Comparison of ENCODE assay signal across 18 cellular contexts in genomic region chr11:20005747-20006146, GRCh38.
A peak's percentile ranks its signal among the peaks of the same experiment; 100 is the strongest.
DNase-seq lines count a peak whose midpoint lies in the region; ATAC-seq and TF ChIP-seq lines count a peak whose summit lies in the region.
"Had no signal": no experiment of that assay in that cellular context is flagged by ENCODE, and none has a peak within 500 bp of the region (broad histone marks: within the 10 kb centered on the region; RNA-seq: fewer than 3 reads in every experiment).

No MANE protein-coding gene starts in this region.

- no peak overlapping the region for H3K4me3 ChIP-seq in breast epithelium
- H3K4me3 ChIP-seq in WERI-Rb-1 (ENCODE audit: low read depth, low read length) = no peak overlapping the region
- no peak overlapping the region for H3K4me3 ChIP-seq in mammary epithelial cell (replicated peaks in 1 of 3; ENCODE audit: insufficient read depth in 1 of 3, low read depth in 2 of 3, low read length in 3 of 3)
- H3K4me3 ChIP-seq in testis = no peak overlapping the region
- H3K4me3 ChIP-seq: BLaER1 treated with 17β-estradiol and CSF1 and Interleukin-3, amounts not matched to agents 10 nM and 100 nM had no signal

- 96% methylated on average over 6 of the region's 6 CpGs for WGBS in mammary epithelial cell (ENCODE audit: low coverage, missing lambda C conversion rate)
- WGBS in testis, 2 donors = 91 to 94% methylated on average over 6 of the region's 6 CpGs

- TF ChIP-seq CTCF in MCF 10A (IDR thresholded peaks at IDR 0.05; ENCODE audit: unreplicated experiment) (no peak), breast epithelium (IDR thresholded peaks at IDR 0.05) (no peak), WERI-Rb-1 (IDR thresholded peaks at IDR 0.05; ENCODE audit: low read depth, low read length) (no peak), mammary epithelial cell (conservative IDR thresholded peaks at IDR 0.05 in 1 of 2, IDR thresholded peaks at IDR 0.05 in 1 of 2; ENCODE audit: extremely low read depth in 1 of 2, insufficient read depth in 1 of 2, low read depth in 1 of 2, low read length in 2 of 2) (no peak), osteocyte (IDR thresholded peaks at IDR 0.05) (no peak), nephron progenitor cell (IDR thresholded peaks at IDR 0.05) (no peak), testis (IDR thresholded peaks at IDR 0.05) (no peak)

- H3K9me3 Mint-ChIP-seq in MCF 10A (ENCODE audit: unreplicated experiment) (no peaks in the 10 kb centered on the region), osteocyte (ENCODE audit: unreplicated experiment) (no peaks in the 10 kb centered on the region), nephron progenitor cell (no peaks in the 10 kb centered on the region)
- no peaks in the 10 kb centered on the region for H3K9me3 Mint-ChIP-seq in activated CD8-positive, alpha-beta T cell treated with anti-CD3 and anti-CD28 coated beads, Interleukin-2, amount 10 ng/mL, durations not matched to agents 7 days and 5 days (ENCODE audit: insufficient read depth)
- H3K9me3 Mint-ChIP-seq: CD8-positive, alpha-beta T cell had no signal

- H3K4me1 Mint-ChIP-seq in MCF 10A (ENCODE audit: insufficient read depth, unreplicated experiment) = peaks cover 34% of the 10 kb centered on the region
- peaks cover 24% of the 10 kb centered on the region for H3K4me1 Mint-ChIP-seq in osteocyte (ENCODE audit: unreplicated experiment)
- H3K4me1 Mint-ChIP-seq in nephron progenitor cell = peaks cover 51% of the 10 kb centered on the region
- H3K4me1 Mint-ChIP-seq in activated CD8-positive, alpha-beta T cell treated with anti-CD3 and anti-CD28 coated beads, Interleukin-2, amount 10 ng/mL, durations not matched to agents 7 days and 5 days (ENCODE audit: low read depth) = no peaks in the 10 kb centered on the region

- H4K20me1 ChIP-seq in mammary epithelial cell (ENCODE audit: insufficient read depth, low read length) = no peaks in the 10 kb centered on the region
- H4K20me1 ChIP-seq: BLaER1 treated with 17β-estradiol and CSF1 and Interleukin-3, amounts not matched to agents 10 nM and 100 nM had no signal

- no peaks in the 10 kb centered on the region for H3K79me2 ChIP-seq in mammary epithelial cell (ENCODE audit: insufficient read depth, low read length)

- no peaks in the 10 kb centered on the region for H3K36me3 ChIP-seq in breast epithelium
- H3K36me3 ChIP-seq in WERI-Rb-1 = no peaks in the 10 kb centered on the region
- no peaks in the 10 kb centered on the region for H3K36me3 ChIP-seq in mammary epithelial cell (ENCODE audit: insufficient read depth, low read length)
- no peaks in the 10 kb centered on the region for H3K36me3 ChIP-seq in testis (ENCODE audit: low read depth, missing control alignments)
- H3K36me3 ChIP-seq: BLaER1 treated with 17β-estradiol and CSF1 and Interleukin-3, amounts not matched to agents 10 nM and 100 nM had no signal

- BruUV-seq in MCF 10A (replicated peaks; lab: Mats Ljungman, UMichigan) (no TSS peak), mammary epithelial cell (replicated peaks; lab: Mats Ljungman, UMichigan) (no TSS peak)

- H3K9me3 ChIP-seq in breast epithelium (no peaks in the 10 kb centered on the region), WERI-Rb-1 (ENCODE audit: severe bottlenecking) (no peaks in the 10 kb centered on the region), mammary epithelial cell (replicated peaks; ENCODE audit: insufficient read depth, low read length) (no peaks in the 10 kb centered on the region), testis (no peaks in the 10 kb centered on the region)
- H3K9me3 ChIP-seq: BLaER1 treated with 17β-estradiol and CSF1 and Interleukin-3, amounts not matched to agents 10 nM and 100 nM; SK-N-SH had no signal

- no peak overlapping the region for H3K9ac ChIP-seq in mammary epithelial cell (ENCODE audit: insufficient read depth, low read length)
- H3K9ac ChIP-seq: BLaER1 treated with 17β-estradiol and CSF1 and Interleukin-3, amounts not matched to agents 10 nM and 100 nM; KMS-11; SK-N-SH had no signal

- in situ Hi-C loops in mammary epithelial cell (cut with MboI; ENCODE audit: low sequenced_read_pairs in 2 of 2) = no loop called here

- H3K36me3 Mint-ChIP-seq in MCF 10A (ENCODE audit: insufficient read depth, unreplicated experiment) = peaks cover 8% of the 10 kb centered on the region
- H3K36me3 Mint-ChIP-seq in osteocyte (ENCODE audit: unreplicated experiment) = no peaks in the 10 kb centered on the region
- no peaks in the 10 kb centered on the region for H3K36me3 Mint-ChIP-seq in nephron progenitor cell (ENCODE audit: low read depth)
- no peaks in the 10 kb centered on the region for H3K36me3 Mint-ChIP-seq in activated CD8-positive, alpha-beta T cell treated with anti-CD3 and anti-CD28 coated beads, Interleukin-2, amount 10 ng/mL, durations not matched to agents 7 days and 5 days (ENCODE audit: low read depth)
- H3K36me3 Mint-ChIP-seq: CD8-positive, alpha-beta T cell had no signal

- CTCF ChIA-PET in MCF 10A (lab: Yijun Ruan, JAX) (interaction anchor here (0.6 to 3.3 kb wide), 6 partner anchors 10 to 127 kb away, joined by 3 to 17 read pairs (median 6); no protein-coding TSS in a partner anchor), mammary epithelial cell (lab: Charles Lee; ENCODE audit: low non-redundant PET) (no interaction called here)
- CTCF ChIA-PET in activated CD8-positive, alpha-beta T cell treated with anti-CD3 and anti-CD28 coated beads, Interleukin-2, amount 10 ng/mL, durations not matched to agents 7 days and 5 days (lab: Charles Lee) = no interaction called here

- H3K4me3 Mint-ChIP-seq in MCF 10A (ENCODE audit: unreplicated experiment) (no peak overlapping the region), osteocyte (ENCODE audit: unreplicated experiment) (no peak overlapping the region), nephron progenitor cell (no peak overlapping the region)
- no peak overlapping the region for H3K4me3 Mint-ChIP-seq in activated CD8-positive, alpha-beta T cell treated with anti-CD3 and anti-CD28 coated beads, Interleukin-2, amount 10 ng/mL, durations not matched to agents 7 days and 5 days
- H3K4me3 Mint-ChIP-seq: CD8-positive, alpha-beta T cell had no signal

- no peaks in the 10 kb centered on the region for H3K4me1 ChIP-seq in breast epithelium
- peaks cover 20% of the 10 kb centered on the region for H3K4me1 ChIP-seq in mammary epithelial cell (ENCODE audit: insufficient read depth, low read length)
- no peaks in the 10 kb centered on the region for H3K4me1 ChIP-seq in testis

- DNase-seq in MCF 10A (ENCODE audit: unreplicated experiment) = no peak
- no peak for DNase-seq in breast epithelium (ENCODE audit: low spot score in 2 of 2)
- DNase-seq in WERI-Rb-1 = peak; percentile 87
- peak; percentile 43 for DNase-seq in mammary epithelial cell
- no peak for DNase-seq in osteocyte (ENCODE audit: extremely low spot score, unreplicated experiment)
- DNase-seq in nephron progenitor cell = no peak
- no peak for DNase-seq in testis
- DNase-seq in activated CD8-positive, alpha-beta T cell treated with anti-CD3 and anti-CD28 coated beads, Interleukin-2, amount 10 ng/mL, durations not matched to agents 7 days and 5 days = no peak
- DNase-seq: CD8-positive, alpha-beta T cell; DND-41; NCI-H1417 treated with DMSO at 0.1 percent for 48 hours; NCI-H2029; NCI-H345; NCI-H524 treated with DMSO at 0.1 percent for 48 hours; SHP77 treated with DMSO at 0.1 percent for 48 hours; SK-N-SH had no signal

- ATAC-seq in activated CD8-positive, alpha-beta T cell treated with anti-CD3 and anti-CD28 coated beads, Interleukin-2, amount 10 ng/mL, durations not matched to agents 7 days and 5 days = no peak
- ATAC-seq: CD8-positive, alpha-beta T cell had no signal

- H3K27me3 ChIP-seq in breast epithelium = no peaks in the 10 kb centered on the region
- H3K27me3 ChIP-seq in WERI-Rb-1 (ENCODE audit: insufficient read depth, low read depth, severe bottlenecking) = no peaks in the 10 kb centered on the region
- H3K27me3 ChIP-seq in mammary epithelial cell (ENCODE audit: insufficient read depth, low read length) = no peaks in the 10 kb centered on the region
- no peaks in the 10 kb centered on the region for H3K27me3 ChIP-seq in testis
- H3K27me3 ChIP-seq: BLaER1 treated with 17β-estradiol and CSF1 and Interleukin-3, amounts not matched to agents 10 nM and 100 nM had no signal

- peak overlapping the region; percentile 96 for H3K27ac Mint-ChIP-seq in MCF 10A (ENCODE audit: low read depth, unreplicated experiment)
- peak overlapping the region; percentile 77 for H3K27ac Mint-ChIP-seq in osteocyte (ENCODE audit: unreplicated experiment)
- H3K27ac Mint-ChIP-seq in nephron progenitor cell = no peak overlapping the region
- no peak overlapping the region for H3K27ac Mint-ChIP-seq in activated CD8-positive, alpha-beta T cell treated with anti-CD3 and anti-CD28 coated beads, Interleukin-2, amount 10 ng/mL, durations not matched to agents 7 days and 5 days
- H3K27ac Mint-ChIP-seq: CD8-positive, alpha-beta T cell had no signal

- dilution Hi-C loops in mammary epithelial cell (cut with HindIII; ENCODE audit: low sequenced_read_pairs) = no loop called here

- H3K27ac ChIP-seq in breast epithelium = no peak overlapping the region
- H3K27ac ChIP-seq in WERI-Rb-1 = peak overlapping the region; percentile 86
- H3K27ac ChIP-seq in mammary epithelial cell (ENCODE audit: insufficient read depth, low read depth, low read length) = no peak overlapping the region
- H3K27ac ChIP-seq in testis = no peak overlapping the region
- H3K27ac ChIP-seq: BLaER1 treated with 17β-estradiol and CSF1 and Interleukin-3, amounts not matched to agents 10 nM and 100 nM; KMS-11 had no signal

- intact Hi-C loops in MCF 10A (cut with micrococcal nuclease) = loop anchor here (1.0 kb wide), 1 partner anchor 10 kb away; no protein-coding TSS in a partner anchor
- intact Hi-C loops in breast epithelium (cut with DNase I; ENCODE audit: low total_unique reads) = no loop called here
- intact Hi-C loops in mammary epithelial cell (cut with micrococcal nuclease) = no loop called here
- intact Hi-C loops in testis (cut with DNase I; ENCODE audit: low total_unique reads) = no loop called here

- H2AFZ ChIP-seq in mammary epithelial cell (ENCODE audit: low read depth, low read length) = no peak overlapping the region

- TF ChIP-seq POLR2A in breast epithelium (IDR thresholded peaks at IDR 0.05) = no peak
- no peak for TF ChIP-seq POLR2A in testis (IDR thresholded peaks at IDR 0.05)

- POLR2A ChIA-PET in MCF 10A (lab: Yijun Ruan, JAX) = interaction anchor here (1.2 to 17.6 kb wide), 9 partner anchors 10 to 52 kb away, joined by 4 to 492 read pairs (median 21); no protein-coding TSS in a partner anchor
- POLR2A ChIA-PET in activated CD8-positive, alpha-beta T cell treated with anti-CD3 and anti-CD28 coated beads, Interleukin-2, amount 10 ng/mL, durations not matched to agents 7 days and 5 days (lab: Charles Lee) = no interaction called here

- H3K27me3 Mint-ChIP-seq in MCF 10A (ENCODE audit: insufficient read depth, unreplicated experiment) (no peaks in the 10 kb centered on the region), osteocyte (ENCODE audit: unreplicated experiment) (no peaks in the 10 kb centered on the region), nephron progenitor cell (ENCODE audit: low read depth, poor library complexity) (no peaks in the 10 kb centered on the region)
- no peaks in the 10 kb centered on the region for H3K27me3 Mint-ChIP-seq in activated CD8-positive, alpha-beta T cell treated with anti-CD3 and anti-CD28 coated beads, Interleukin-2, amount 10 ng/mL, durations not matched to agents 7 days and 5 days (ENCODE audit: low read depth)

- H3K4me2 ChIP-seq in mammary epithelial cell (ENCODE audit: insufficient read depth, low read depth, low read length) = no peak overlapping the region
- H3K4me2 ChIP-seq: BLaER1 treated with 17β-estradiol and CSF1 and Interleukin-3, amounts not matched to agents 10 nM and 100 nM; KMS-11; SK-N-SH had no signal

Comparison
In these comparisons a context has a peak if more than half of its experiments do, and no peak if none do; other contexts are left out.
1. DNase-seq: peak in WERI-Rb-1 (single experiment) and mammary epithelial cell (single experiment); none in MCF 10A (single experiment), breast epithelium (0 of 2), osteocyte (single experiment), nephron progenitor cell (single experiment), testis (single experiment) and activated CD8-positive, alpha-beta T cell treated with anti-CD3 and anti-CD28 coated beads, Interleukin-2, amount 10 ng/mL, durations not matched to agents 7 days and 5 days (single experiment).
2. H3K27ac Mint-ChIP-seq: peak in MCF 10A (single experiment) and osteocyte (single experiment); none in nephron progenitor cell (single experiment) and activated CD8-positive, alpha-beta T cell treated with anti-CD3 and anti-CD28 coated beads, Interleukin-2, amount 10 ng/mL, durations not matched to agents 7 days and 5 days (single experiment).